Comparison of ENCODE assay signal across 22 cellular contexts in genomic region chrX:125108926-125109325, GRCh38.
DNase-seq lines count a peak whose midpoint lies in the region; ATAC-seq, FAIRE-seq and TF ChIP-seq lines count a peak whose summit lies in the region.
"Had no signal": no experiment of that assay in that cellular context is flagged by ENCODE, and none has a peak within 500 bp of the region (broad histone marks: within the 10 kb centered on the region; RNA-seq: fewer than 3 reads in every experiment).

No MANE protein-coding gene starts in this region.

- no peak overlapping the region for H3K18ac ChIP-seq in mesendoderm (ENCODE audit: low read length)

- no peaks in the 10 kb centered on the region for H3K27me3 Mint-ChIP-seq in astrocyte (ENCODE audit: low read depth, unreplicated experiment)

- H3K79me2 ChIP-seq in astrocyte (ENCODE audit: insufficient read depth, low read length): no peaks in the 10 kb centered on the region
- no peaks in the 10 kb centered on the region for H3K79me2 ChIP-seq in mesendoderm (ENCODE audit: control insufficient read depth, insufficient read depth, low read length)

- no peaks in the 10 kb centered on the region for H3K36me3 Mint-ChIP-seq in astrocyte (ENCODE audit: low read depth, unreplicated experiment)
- H3K36me3 Mint-ChIP-seq: CD4-positive, alpha-beta memory T cell had no signal

- FAIRE-seq in astrocyte (lab: Jason Lieb, UNC) (peak; percentile 87), kidney (lab: Jason Lieb, UNC) (peak; percentile 30)
- FAIRE-seq: A204.1, GM12891, GM18507 had no signal

- H3K4me3 Mint-ChIP-seq in astrocyte (ENCODE audit: unreplicated experiment): no peak overlapping the region
- H3K4me3 Mint-ChIP-seq: CD4-positive, alpha-beta memory T cell; GM23338; H9 had no signal

- H4K20me1 ChIP-seq in astrocyte (ENCODE audit: insufficient read depth, low read length): no peaks in the 10 kb centered on the region
- H4K20me1 ChIP-seq: BLaER1 treated with 17β-estradiol and CSF1 and Interleukin-3, amounts not matched to agents 10 nM and 100 nM had no signal

- no peak overlapping the region for H2AFZ ChIP-seq in astrocyte (ENCODE audit: low read depth, low read length)
- H2AFZ ChIP-seq: GM23338 had no signal

- no peaks in the 10 kb centered on the region for H3K27me3 ChIP-seq in astrocyte (ENCODE audit: insufficient read depth, low read length)
- no peaks in the 10 kb centered on the region for H3K27me3 ChIP-seq in mesendoderm (ENCODE audit: insufficient read depth, low read length, poor library complexity)
- no peaks in the 10 kb centered on the region for H3K27me3 ChIP-seq in effector memory CD4-positive, alpha-beta T cell (replicated peaks; ENCODE audit: control insufficient read depth, insufficient read depth, low read length, poor library complexity, severe bottlenecking)
- H3K27me3 ChIP-seq: BE2C had no signal

- H2BK15ac ChIP-seq in mesendoderm (replicated peaks; ENCODE audit: low read depth): no peak overlapping the region

- no peak overlapping the region for H3K4ac ChIP-seq in mesendoderm (ENCODE audit: low read depth, low read length)

- no peak overlapping the region for H2BK120ac ChIP-seq in mesendoderm (ENCODE audit: low read depth, low read length)

- no peak overlapping the region for H3K27ac ChIP-seq in astrocyte (ENCODE audit: low read depth, low read length)
- H3K27ac ChIP-seq in kidney (ENCODE audit: low read depth in 2 of 2, low read length in 2 of 2): no peak overlapping the region
- no peak overlapping the region for H3K27ac ChIP-seq in mesendoderm (ENCODE audit: low read depth, low read length)
- no peak overlapping the region for H3K27ac ChIP-seq in effector memory CD4-positive, alpha-beta T cell (ENCODE audit: insufficient read depth, low read length, poor library complexity, severe bottlenecking)
- H3K27ac ChIP-seq: BLaER1 treated with 17β-estradiol and CSF1 and Interleukin-3, amounts not matched to agents 10 nM and 100 nM had no signal

- intact Hi-C loops in kidney (cut with DNase I): no loop called here

- no peak overlapping the region for H3K9ac ChIP-seq in astrocyte (ENCODE audit: low read length)
- H3K9ac ChIP-seq in kidney (ENCODE audit: low read length in 2 of 2): no peak overlapping the region
- H3K9ac ChIP-seq in mesendoderm (ENCODE audit: low read length): no peak overlapping the region
- H3K9ac ChIP-seq: BLaER1 treated with 17β-estradiol and CSF1 and Interleukin-3, amounts not matched to agents 10 nM and 100 nM had no signal

- H3K9me3 ChIP-seq in astrocyte (ENCODE audit: insufficient read depth, low read depth, low read length): no peaks in the 10 kb centered on the region
- no peaks in the 10 kb centered on the region for H3K9me3 ChIP-seq in kidney (ENCODE audit: control insufficient read depth in 1 of 2, low read length in 2 of 2)
- H3K9me3 ChIP-seq in effector memory CD4-positive, alpha-beta T cell (ENCODE audit: control insufficient read depth, low read length): no peaks in the 10 kb centered on the region
- H3K9me3 ChIP-seq: BE2C; BLaER1 treated with 17β-estradiol and CSF1 and Interleukin-3, amounts not matched to agents 10 nM and 100 nM had no signal

- H3K9me3 Mint-ChIP-seq in astrocyte (ENCODE audit: unreplicated experiment): no peaks in the 10 kb centered on the region
- H3K9me3 Mint-ChIP-seq: GM23338 had no signal

- H3K4me1 ChIP-seq in astrocyte (ENCODE audit: insufficient read depth, low read length) (no peaks in the 10 kb centered on the region), kidney (ENCODE audit: control insufficient read depth in 1 of 2, insufficient read depth in 1 of 2, low read depth in 1 of 2, low read length in 2 of 2) (no peaks in the 10 kb centered on the region), mesendoderm (ENCODE audit: control insufficient read depth, low read depth, low read length) (no peaks in the 10 kb centered on the region)
- H3K4me1 ChIP-seq in effector memory CD4-positive, alpha-beta T cell (ENCODE audit: control insufficient read depth, insufficient read depth, low read length, poor library complexity, severe bottlenecking): no peaks in the 10 kb centered on the region
- H3K4me1 ChIP-seq: BE2C; BLaER1 treated with 17β-estradiol and CSF1 and Interleukin-3, amounts not matched to agents 10 nM and 100 nM had no signal

- no CpG with 5 or more reads among the region's 3 CpGs for WGBS in mesendoderm (ENCODE audit: extremely low coverage, insufficient coverage, low lambda C conversion rate)

- H3K27ac Mint-ChIP-seq in astrocyte (ENCODE audit: unreplicated experiment): no peak overlapping the region
- H3K27ac Mint-ChIP-seq: CD4-positive, alpha-beta memory T cell; GM23338; H9 had no signal

- H2BK5ac ChIP-seq in mesendoderm (ENCODE audit: low read length): no peak overlapping the region

- TF ChIP-seq CTCF in astrocyte (IDR thresholded peaks at IDR 0.05; ENCODE audit: insufficient read depth, low read depth, low read length) (no peak), kidney (IDR thresholded peaks at IDR 0.05; ENCODE audit: borderline replicate concordance, extremely low read depth, insufficient read depth) (no peak)

- no peak overlapping the region for H4K5ac ChIP-seq in mesendoderm (ENCODE audit: low read length)

- no peak overlapping the region for H3K23ac ChIP-seq in mesendoderm (ENCODE audit: low read length)

- no peak overlapping the region for H3K56ac ChIP-seq in mesendoderm (ENCODE audit: low read length)

- H3K4me1 Mint-ChIP-seq in astrocyte (ENCODE audit: low read depth, unreplicated experiment): no peaks in the 10 kb centered on the region
- H3K4me1 Mint-ChIP-seq: CD4-positive, alpha-beta memory T cell had no signal

- H4K8ac ChIP-seq in mesendoderm (ENCODE audit: low read depth, low read length): no peak overlapping the region

- H3K36me3 ChIP-seq in astrocyte (ENCODE audit: insufficient read depth, low read length): no peaks in the 10 kb centered on the region
- no peaks in the 10 kb centered on the region for H3K36me3 ChIP-seq in kidney (ENCODE audit: control insufficient read depth in 1 of 2, insufficient read depth in 2 of 2, low read length in 2 of 2)
- H3K36me3 ChIP-seq in mesendoderm (ENCODE audit: control insufficient read depth, insufficient read depth, low read length): no peaks in the 10 kb centered on the region
- H3K36me3 ChIP-seq in effector memory CD4-positive, alpha-beta T cell (ENCODE audit: control insufficient read depth, insufficient read depth, low read length): no peaks in the 10 kb centered on the region
- H3K36me3 ChIP-seq: BE2C; BLaER1 treated with 17β-estradiol and CSF1 and Interleukin-3, amounts not matched to agents 10 nM and 100 nM had no signal

- ATAC-seq in HG03342 (IDR thresholded peaks at IDR 0.05; ENCODE audit: unreplicated experiment): no peak
- ATAC-seq: GM23338, HCT116 had no signal

- no peak overlapping the region for H2AK5ac ChIP-seq in mesendoderm (ENCODE audit: low read length)

- no peak overlapping the region for H3K4me3 ChIP-seq in astrocyte (ENCODE audit: insufficient read depth, low read depth, low read length)
- H3K4me3 ChIP-seq in kidney (ENCODE audit: low read length in 2 of 2): no peak overlapping the region
- H3K4me3 ChIP-seq in mesendoderm (ENCODE audit: low read length): no peak overlapping the region
- no peak overlapping the region for H3K4me3 ChIP-seq in effector memory CD4-positive, alpha-beta T cell (ENCODE audit: insufficient read depth, low read depth, low read length, poor library complexity, severe bottlenecking)
- H3K4me3 ChIP-seq: BLaER1 treated with 17β-estradiol and CSF1 and Interleukin-3, amounts not matched to agents 10 nM and 100 nM; GM23338 had no signal

- DNase-seq in astrocyte (ENCODE audit: low read depth): no peak
- DNase-seq in kidney: no peak
- peak; percentile 2 for DNase-seq in mesendoderm
- DNase-seq in effector memory CD4-positive, alpha-beta T cell: no peak
- no peak for DNase-seq in SHP77 treated with DMSO at 0.1 percent for 48 hours (lab: John Stamatoyannopoulos, UW)
- DNase-seq: ACHN; AML-193; BE2C; Calu3; CD4-positive, alpha-beta memory T cell; COR-L47; DMS79; EL; GF-D8; H9 had no signal

- H3K4me2 ChIP-seq in astrocyte (ENCODE audit: low read length): no peak overlapping the region
- no peak overlapping the region for H3K4me2 ChIP-seq in mesendoderm (ENCODE audit: low read length)
- H3K4me2 ChIP-seq: BLaER1 treated with 17β-estradiol and CSF1 and Interleukin-3, amounts not matched to agents 10 nM and 100 nM; GM23338 had no signal

- H3K79me1 ChIP-seq in mesendoderm (ENCODE audit: low read length): no peaks in the 10 kb centered on the region
